ENCODE assay signal across 1 cellular context in genomic region chr7:28309684-28310083, GRCh38.
TF ChIP-seq lines count a peak whose summit lies in the region.

No MANE protein-coding gene starts in this region.

TF ChIP-seq in GM23338, 12 proteins besides CTCF, POLR2A, EP300 and RAD21:
- TF ChIP-seq JUNB (IDR thresholded peaks at IDR 0.05; ENCODE audit: unreplicated experiment): no peak
- TF ChIP-seq NANOG (IDR thresholded peaks at IDR 0.05; ENCODE audit: borderline replicate concordance): no peak
- no peak for TF ChIP-seq STAT1 (IDR thresholded peaks at IDR 0.05; ENCODE audit: unreplicated experiment)
- TF ChIP-seq ZNF462 (CRISPR knock-in tag; IDR thresholded peaks at IDR 0.05): no peak
- no peak for TF ChIP-seq EZH2phosphoT487 (IDR thresholded peaks at IDR 0.05; ENCODE audit: unreplicated experiment)
- TF ChIP-seq CREB1 (CRISPR knock-in tag; IDR thresholded peaks at IDR 0.05; ENCODE audit: low read depth): no peak
- TF ChIP-seq POLR2AphosphoS5 (IDR thresholded peaks at IDR 0.05; ENCODE audit: low read depth): no peak
- no peak for TF ChIP-seq ZNF331 (CRISPR knock-in tag; IDR thresholded peaks at IDR 0.05; ENCODE audit: low read depth)
- TF ChIP-seq REST (IDR thresholded peaks at IDR 0.05; ENCODE audit: unreplicated experiment): no peak
- TF ChIP-seq, protein P1, sequence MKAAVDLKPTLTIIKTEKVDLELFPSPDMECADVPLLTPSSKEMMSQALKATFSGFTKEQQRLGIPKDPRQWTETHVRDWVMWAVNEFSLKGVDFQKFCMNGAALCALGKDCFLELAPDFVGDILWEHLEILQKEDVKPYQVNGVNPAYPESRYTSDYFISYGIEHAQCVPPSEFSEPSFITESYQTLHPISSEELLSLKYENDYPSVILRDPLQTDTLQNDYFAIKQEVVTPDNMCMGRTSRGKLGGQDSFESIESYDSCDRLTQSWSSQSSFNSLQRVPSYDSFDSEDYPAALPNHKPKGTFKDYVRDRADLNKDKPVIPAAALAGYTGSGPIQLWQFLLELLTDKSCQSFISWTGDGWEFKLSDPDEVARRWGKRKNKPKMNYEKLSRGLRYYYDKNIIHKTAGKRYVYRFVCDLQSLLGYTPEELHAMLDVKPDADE (IDR thresholded peaks at IDR 0.05): no peak
- no peak for TF ChIP-seq EZH2 (IDR thresholded peaks at IDR 0.05; ENCODE audit: low read depth, unreplicated experiment)
- no peak for TF ChIP-seq ZNF114 (CRISPR knock-in tag; IDR thresholded peaks at IDR 0.05)
